In the genomic region with DNA sequence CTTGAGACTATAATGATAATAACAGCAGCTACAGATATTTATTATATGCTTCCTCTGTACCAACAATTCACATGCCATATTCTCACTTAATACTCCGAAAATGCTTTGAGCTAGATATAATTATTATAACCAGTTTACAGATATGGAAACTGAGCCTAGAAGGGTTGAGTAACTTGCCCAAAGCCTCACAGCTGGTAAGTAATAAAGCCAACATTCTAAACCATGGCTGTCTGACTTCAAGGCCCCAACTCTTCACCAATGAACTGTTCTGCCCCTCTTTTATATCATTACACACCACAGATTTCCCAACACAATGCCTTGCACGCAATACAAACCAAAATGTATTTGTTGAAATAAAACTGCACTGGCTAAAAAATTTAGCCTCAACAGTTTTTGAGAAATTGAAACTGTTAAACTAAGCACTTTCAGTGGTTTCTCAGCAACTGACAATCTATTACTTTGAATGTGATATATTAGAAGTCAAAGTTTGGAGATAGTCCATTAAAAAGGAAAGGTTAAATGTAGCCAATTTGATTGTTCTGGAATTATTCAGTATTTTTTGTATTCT, we compare ENCODE assay signal across 23 cellular contexts.
DNase-seq lines count a peak whose midpoint lies in the region; ATAC-seq and TF ChIP-seq lines count a peak whose summit lies in the region.
"Had no signal": no experiment of that assay in that cellular context is flagged by ENCODE, and none has a peak within 500 bp of the region (broad histone marks: within the 10 kb centered on the region; RNA-seq: fewer than 3 reads in every experiment).

No MANE protein-coding gene starts in this region.

- H3K4me1 Mint-ChIP-seq in T-helper 2 cell treated with Interferon-gamma antibody and Interleukin-4, amounts not matched to agents 5 μg/mL and 100 μg/mL, for 36 hours (ENCODE audit: low read depth), result peaks cover 8% of the 10 kb centered on the region

- H3K36me3 ChIP-seq in right lobe of liver, result no peaks in the 10 kb centered on the region
- H3K36me3 ChIP-seq: BLaER1 had no signal

- intact Hi-C loops in right lobe of liver (cut with DNase I), result no loop called here

- peak overlapping the region; percentile 0 to 62 (median 59) for H3K27ac ChIP-seq in right lobe of liver
- H3K27ac ChIP-seq: BLaER1, RWPE1 had no signal

- no peaks in the 10 kb centered on the region for H3K27me3 Mint-ChIP-seq in T-helper 2 cell treated with Interferon-gamma antibody and Interleukin-4, amounts not matched to agents 5 μg/mL and 100 μg/mL, for 36 hours (ENCODE audit: low read depth)
- H3K27me3 Mint-ChIP-seq: CD4-positive, alpha-beta T cell had no signal

- peak overlapping the region; percentile 10 for H3K27ac Mint-ChIP-seq in T-helper 2 cell treated with Interferon-gamma antibody and Interleukin-4, amounts not matched to agents 5 μg/mL and 100 μg/mL, for 36 hours
- H3K27ac Mint-ChIP-seq: CD4-positive, alpha-beta T cell had no signal

- no peak overlapping the region for H3K4me3 Mint-ChIP-seq in T-helper 2 cell treated with Interferon-gamma antibody and Interleukin-4, amounts not matched to agents 5 μg/mL and 100 μg/mL, for 36 hours
- H3K4me3 Mint-ChIP-seq: CD4-positive, alpha-beta T cell had no signal

- no peak for TF ChIP-seq POLR2A in right lobe of liver (IDR thresholded peaks at IDR 0.05)

- no peak overlapping the region for H3K4me3 ChIP-seq in right lobe of liver
- H3K4me3 ChIP-seq: BLaER1 had no signal

- TF ChIP-seq CTCF in right lobe of liver (IDR thresholded peaks at IDR 0.05), result no peak

- no peak for DNase-seq in T-helper 2 cell treated with Interferon-gamma antibody and Interleukin-4, amounts not matched to agents 5 μg/mL and 100 μg/mL, for 36 hours (ENCODE audit: low spot score)
- DNase-seq in right lobe of liver, result no peak
- no peak for DNase-seq in NCI-H2227 treated with DMSO at 0.1 percent for 48 hours (lab: John Stamatoyannopoulos, UW)
- DNase-seq: Caco-2; CD4-positive, alpha-beta T cell; DMS 273 treated with DMSO at 0.1 percent for 48 hours; DMS79 treated with DMSO at 0.1 percent for 48 hours; H7; KBM-7; NCI-H1105; NCI-H2029 treated with DMSO at 0.1 percent for 48 hours; NCI-H2171; NCI-H524 treated with DMSO at 0.1 percent for 48 hours; NCI-H82; PC-3; SIG-M5; SK-N-SH had no signal

- no peaks in the 10 kb centered on the region for H3K27me3 ChIP-seq in right lobe of liver
- H3K27me3 ChIP-seq: BLaER1 had no signal

- H3K9me3 Mint-ChIP-seq in T-helper 2 cell treated with Interferon-gamma antibody and Interleukin-4, amounts not matched to agents 5 μg/mL and 100 μg/mL, for 36 hours, result peaks cover 5% of the 10 kb centered on the region

- 61% methylated on average over 2 of the region's 2 CpGs for WGBS in right lobe of liver (ENCODE audit: insufficient coverage, low coverage, low lambda C conversion rate, missing lambda C conversion rate)

- no peaks in the 10 kb centered on the region for H3K9me3 ChIP-seq in right lobe of liver
- H3K9me3 ChIP-seq: Caco-2, SK-N-SH had no signal

- ATAC-seq in GM19324 (IDR thresholded peaks at IDR 0.05; ENCODE audit: low FRiP score, unreplicated experiment), result peak; percentile 67
- ATAC-seq in GM21723 (IDR thresholded peaks at IDR 0.05; ENCODE audit: unreplicated experiment), result peak; percentile 56
- peak in 3 of 4 donors; percentile 29 to 68 (median 33) for ATAC-seq in right lobe of liver
- ATAC-seq in HG02678 (IDR thresholded peaks at IDR 0.05; ENCODE audit: unreplicated experiment), result no peak
- ATAC-seq in GM19455 (IDR thresholded peaks at IDR 0.05; ENCODE audit: unreplicated experiment), result no peak
- ATAC-seq: PC-3 had no signal

- H3K36me3 Mint-ChIP-seq in T-helper 2 cell treated with Interferon-gamma antibody and Interleukin-4, amounts not matched to agents 5 μg/mL and 100 μg/mL, for 36 hours (ENCODE audit: low read depth), result peaks cover 10% of the 10 kb centered on the region

- peaks cover 0 to 11% (median 5%) of the 10 kb centered on the region in 4 donors for H3K4me1 ChIP-seq in right lobe of liver
- H3K4me1 ChIP-seq: BLaER1, Caco-2 had no signal

Comparison
In these comparisons a context has a peak if more than half of its experiments do, and no peak if none do; other contexts are left out.
1. ATAC-seq: peak in GM19324 (single experiment), GM21723 (single experiment) and right lobe of liver (3 of 4); none in HG02678 (single experiment) and GM19455 (single experiment).